ENCODE assay signal across 16 cellular contexts in genomic region chr3:127889461-127889863, GRCh38. TPM values are rescaled to one million over a fixed set of nuclear protein-coding genes. Genes with fewer than 3 reads are reported as not detected.
DNase-seq lines count a peak whose midpoint lies in the region; ATAC-seq and TF ChIP-seq lines count a peak whose summit lies in the region.
"Had no signal": no experiment of that assay in that cellular context is flagged by ENCODE, and none has a peak within 500 bp of the region (broad histone marks: within the 10 kb centered on the region; RNA-seq: fewer than 3 reads in every experiment).

No MANE protein-coding gene starts in this region.

- no peak for TF ChIP-seq POLR2A in body of pancreas (IDR thresholded peaks at IDR 0.05)

- DNase-seq in activated naive CD8-positive, alpha-beta T cell treated with anti-CD3 and anti-CD28 coated beads, Interleukin-2, amount 50 U/mL, for 24 hours, result no peak
- no peak for DNase-seq in activated naive CD8-positive, alpha-beta T cell treated with anti-CD3 and anti-CD28 coated beads for 36 hours
- peak; percentile 23 to 75 (median 56) for DNase-seq in body of pancreas
- no peak for DNase-seq in right cardiac atrium
- no peak for DNase-seq in thoracic aorta (ENCODE audit: low spot score)
- no peak for DNase-seq in dermis blood vessel endothelial cell
- DNase-seq in COLO668 (lab: John Stamatoyannopoulos, UW; ENCODE audit: unreplicated experiment), result no peak
- DNase-seq in NCI-H2171 treated with DMSO at 0.1 percent for 48 hours (lab: John Stamatoyannopoulos, UW), result no peak
- DNase-seq: activated B cell treated with CpG ODN at 0.5 μM for 24 hours, activated T-cell treated with anti-CD3 and anti-CD28 coated beads for 4 hours, KBM-7, natural killer cell, NCI-H2029 treated with DMSO at 0.1 percent for 48 hours, spleen, upper lobe of left lung had no signal

- H3K4me1 ChIP-seq in body of pancreas (peaks cover 32% of the 10 kb centered on the region), right cardiac atrium (ENCODE audit: control insufficient read depth, insufficient read depth, low read length) (no peaks in the 10 kb centered on the region), thoracic aorta (ENCODE audit: control insufficient read depth in 1 of 2, low read depth in 2 of 2) (peaks cover 9 to 25% of the 10 kb centered on the region in 2 donors)
- H3K4me1 ChIP-seq: spleen, upper lobe of left lung had no signal

- intact Hi-C loops in body of pancreas (cut with DNase I) (no loop called here), right cardiac atrium (cut with DNase I) (no loop called here)

- H3K4me1 Mint-ChIP-seq in activated naive CD8-positive, alpha-beta T cell treated with anti-CD3 and anti-CD28 coated beads, Interleukin-2, amount 50 U/mL, for 24 hours, result peaks cover 14% of the 10 kb centered on the region
- peaks cover 6% of the 10 kb centered on the region for H3K4me1 Mint-ChIP-seq in activated naive CD8-positive, alpha-beta T cell treated with anti-CD3 and anti-CD28 coated beads for 36 hours
- H3K4me1 Mint-ChIP-seq: natural killer cell had no signal

- no peak for TF ChIP-seq CTCF in body of pancreas (IDR thresholded peaks at IDR 0.05)
- TF ChIP-seq CTCF in thoracic aorta (IDR thresholded peaks at IDR 0.05), result no peak

- peak; percentile 73 for ATAC-seq in activated naive CD8-positive, alpha-beta T cell treated with anti-CD3 and anti-CD28 coated beads, Interleukin-2, amount 50 U/mL, for 24 hours
- peak; percentile 79 for ATAC-seq in body of pancreas
- peak; percentile 54 to 73 for ATAC-seq in right cardiac atrium
- ATAC-seq in thoracic aorta (ENCODE audit: insufficient number of reproducible peaks, low FRiP score, low read depth), result peak; percentile 85

- H3K9me3 ChIP-seq in body of pancreas, result no peaks in the 10 kb centered on the region
- H3K9me3 ChIP-seq in right cardiac atrium (ENCODE audit: control insufficient read depth, low read length), result no peaks in the 10 kb centered on the region
- peaks cover 7% of the 10 kb centered on the region for H3K9me3 ChIP-seq in thoracic aorta
- H3K9me3 ChIP-seq: SK-N-SH had no signal

- WGBS in body of pancreas, 2 donors, result 13 to 50% methylated on average over 1 of the region's 1 CpG
- WGBS in right cardiac atrium, result 58% methylated on average over 1 of the region's 1 CpG

- peaks cover 21% of the 10 kb centered on the region for H3K9me3 Mint-ChIP-seq in activated naive CD8-positive, alpha-beta T cell treated with anti-CD3 and anti-CD28 coated beads, Interleukin-2, amount 50 U/mL, for 24 hours
- peaks cover 19% of the 10 kb centered on the region for H3K9me3 Mint-ChIP-seq in activated naive CD8-positive, alpha-beta T cell treated with anti-CD3 and anti-CD28 coated beads for 36 hours

- H3K27ac Mint-ChIP-seq in activated naive CD8-positive, alpha-beta T cell treated with anti-CD3 and anti-CD28 coated beads, Interleukin-2, amount 50 U/mL, for 24 hours, result no peak overlapping the region
- H3K27ac Mint-ChIP-seq in activated naive CD8-positive, alpha-beta T cell treated with anti-CD3 and anti-CD28 coated beads for 36 hours, result no peak overlapping the region
- H3K27ac Mint-ChIP-seq: natural killer cell had no signal

- no peaks in the 10 kb centered on the region for H3K27me3 ChIP-seq in body of pancreas
- H3K27me3 ChIP-seq in right cardiac atrium (ENCODE audit: control insufficient read depth, insufficient read depth), result no peaks in the 10 kb centered on the region
- no peaks in the 10 kb centered on the region for H3K27me3 ChIP-seq in thoracic aorta (replicated peaks; ENCODE audit: insufficient read depth)
- H3K27me3 ChIP-seq: spleen, upper lobe of left lung had no signal

- no peaks in the 10 kb centered on the region for H3K36me3 ChIP-seq in body of pancreas (replicated peaks in 1 of 2; ENCODE audit: insufficient read depth in 1 of 2, low read depth in 2 of 2)
- H3K36me3 ChIP-seq in thoracic aorta, result no peaks in the 10 kb centered on the region
- H3K36me3 ChIP-seq: spleen, upper lobe of left lung had no signal

- H3K27me3 Mint-ChIP-seq in activated naive CD8-positive, alpha-beta T cell treated with anti-CD3 and anti-CD28 coated beads, Interleukin-2, amount 50 U/mL, for 24 hours, result peaks cover 2% of the 10 kb centered on the region
- peaks cover 4% of the 10 kb centered on the region for H3K27me3 Mint-ChIP-seq in activated naive CD8-positive, alpha-beta T cell treated with anti-CD3 and anti-CD28 coated beads for 36 hours
- H3K27me3 Mint-ChIP-seq: activated B cell treated with CpG ODN at 0.5 μM for 24 hours had no signal

- peaks cover 10% of the 10 kb centered on the region for H3K36me3 Mint-ChIP-seq in activated naive CD8-positive, alpha-beta T cell treated with anti-CD3 and anti-CD28 coated beads, Interleukin-2, amount 50 U/mL, for 24 hours (ENCODE audit: low read depth)
- peaks cover 11% of the 10 kb centered on the region for H3K36me3 Mint-ChIP-seq in activated naive CD8-positive, alpha-beta T cell treated with anti-CD3 and anti-CD28 coated beads for 36 hours
- H3K36me3 Mint-ChIP-seq: natural killer cell had no signal

- peak overlapping the region; percentile 58 to 79 (median 70) for H3K27ac ChIP-seq in body of pancreas
- H3K27ac ChIP-seq in right cardiac atrium (ENCODE audit: low read length), result no peak overlapping the region
- H3K27ac ChIP-seq in thoracic aorta, result peak overlapping the region; percentile 54 to 71
- H3K27ac ChIP-seq: spleen, upper lobe of left lung had no signal

- H3K4me3 Mint-ChIP-seq in activated naive CD8-positive, alpha-beta T cell treated with anti-CD3 and anti-CD28 coated beads, Interleukin-2, amount 50 U/mL, for 24 hours, result no peak overlapping the region
- H3K4me3 Mint-ChIP-seq in activated naive CD8-positive, alpha-beta T cell treated with anti-CD3 and anti-CD28 coated beads for 36 hours, result no peak overlapping the region
- H3K4me3 Mint-ChIP-seq: activated B cell treated with CpG ODN at 0.5 μM for 24 hours, natural killer cell had no signal

- no peak overlapping the region for H3K4me3 ChIP-seq in body of pancreas
- H3K4me3 ChIP-seq in right cardiac atrium (ENCODE audit: low read length), result no peak overlapping the region
- no peak overlapping the region for H3K4me3 ChIP-seq in thoracic aorta
- H3K4me3 ChIP-seq: spleen, upper lobe of left lung had no signal

RNA-seq across cellular contexts. Expression of gene KBTBD12, which starts 25.6 kb away (rescaled TPM):
- total RNA-seq in activated naive CD8-positive, alpha-beta T cell treated with anti-CD3 and anti-CD28 coated beads for 36 hours, result not detected
- total RNA-seq in body of pancreas (1 to 10 TPM; 2.0 to 3.4 TPM), right cardiac atrium (1 to 10 TPM; 3.8 to 8.1 (median 5.9) TPM), thoracic aorta (10 to 100 TPM; 14.5 TPM), dermis blood vessel endothelial cell (under 0.01 TPM in 1 of 2 replicates, not detected in the other)
- polyA plus RNA-seq in right cardiac atrium, result 4.3 TPM
- polyA plus RNA-seq: SK-N-SH had no signal

Comparison
In these comparisons a context has a peak if more than half of its experiments do, and no peak if none do; other contexts are left out.
1. DNase-seq: peak in body of pancreas (4 of 4); none in activated naive CD8-positive, alpha-beta T cell treated with anti-CD3 and anti-CD28 coated beads, Interleukin-2, amount 50 U/mL, for 24 hours (single experiment), activated naive CD8-positive, alpha-beta T cell treated with anti-CD3 and anti-CD28 coated beads for 36 hours (single experiment), right cardiac atrium (0 of 3), thoracic aorta (single experiment), dermis blood vessel endothelial cell (single experiment), COLO668 (single experiment) and NCI-H2171 treated with DMSO at 0.1 percent for 48 hours (single experiment).
2. Peak in every context shown above with its lines, with median percentiles within 50 percentile points of each other: ATAC-seq.